Comparison of ENCODE assay signal across 15 cellular contexts in the genomic region with DNA sequence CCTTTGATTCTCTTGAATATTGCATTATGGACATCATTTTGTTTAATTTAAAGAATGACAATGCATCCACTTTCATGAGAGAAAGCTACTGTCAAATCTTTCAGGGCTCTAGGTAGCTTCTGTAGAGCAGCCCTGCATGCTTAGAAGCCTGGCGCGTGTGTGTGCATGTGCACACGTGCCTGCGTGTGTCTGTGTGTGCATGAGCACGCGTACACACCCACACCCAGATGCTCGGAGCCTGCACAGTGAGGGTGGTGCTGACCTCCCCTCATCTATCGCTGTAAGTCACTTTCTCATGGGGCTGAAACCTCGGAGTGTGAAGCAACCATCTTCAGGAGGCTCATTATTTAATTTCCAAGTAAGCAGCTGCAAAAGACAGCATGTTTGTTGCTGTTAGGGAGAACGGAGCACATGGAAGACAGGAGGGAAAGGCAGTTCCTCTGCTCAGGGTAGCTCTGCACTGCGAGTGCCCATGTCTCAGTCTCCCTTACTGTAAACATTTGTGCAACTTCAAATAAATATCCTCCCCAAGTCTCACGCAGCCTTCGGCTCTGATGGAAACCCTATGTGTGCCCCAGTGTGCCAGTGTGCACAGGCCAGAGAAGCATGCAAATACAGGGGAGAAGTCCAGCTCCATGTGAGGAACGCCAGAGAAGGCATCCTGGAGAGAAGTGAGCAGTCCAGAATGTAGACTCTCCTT.
"Had no signal": no experiment of that assay in that cellular context is flagged by ENCODE, and none has a peak within 500 bp of the region (broad histone marks: within the 10 kb centered on the region; RNA-seq: fewer than 3 reads in every experiment).

No MANE protein-coding gene starts in this region.

- H3K36me3 ChIP-seq: left ventricle myocardium inferior, suprapubic skin, upper lobe of left lung had no signal

- H3K4me3 ChIP-seq: body of pancreas, heart left ventricle, left ventricle myocardium inferior, suprapubic skin, upper lobe of left lung had no signal

- DNase-seq: activated CD4-positive, alpha-beta T cell treated with anti-CD3 and anti-CD28 coated beads, Interleukin-2, amount 50 U/mL, for 4 hours; activated effector memory CD4-positive, alpha-beta T cell treated with Interleukin-2 at 50 U/mL for 16 hours; activated T-cell treated with anti-CD3 and anti-CD28 coated beads, Interleukin-2, amount 50 U/mL, for 1 hour; body of pancreas; effector memory CD8-positive, alpha-beta T cell; foreskin keratinocyte; heart left ventricle; left ventricle myocardium inferior; mesendoderm; retina; stimulated activated CD4-positive, alpha-beta T cell treated with anti-CD3 and anti-CD28 coated beads, Interleukin-2, amount 100 ng/mL, for 24 hours; stimulated activated naive B cell treated with anti-CD40 and anti-IgM and Interleukin-4, amounts not matched to agents 10 μg/mL and 1 μg/mL and 100 μg/mL, for 72 hours had no signal

- H3K9me3 ChIP-seq: body of pancreas, heart left ventricle, left ventricle myocardium inferior, suprapubic skin, upper lobe of left lung had no signal

- H3K27ac ChIP-seq: body of pancreas, foreskin keratinocyte, heart left ventricle, left ventricle myocardium inferior, suprapubic skin, upper lobe of left lung had no signal

- H3K4me1 ChIP-seq: body of pancreas had no signal

- FAIRE-seq: islet of Langerhans had no signal

- H3K27me3 ChIP-seq: body of pancreas, foreskin keratinocyte, heart left ventricle, suprapubic skin, upper lobe of left lung had no signal
